In genomic region chr11:63920126-63920869, GRCh38 we compare ENCODE assay signal across 11 cellular contexts. TPM values are rescaled to one million over a fixed set of nuclear protein-coding genes. Genes with fewer than 3 reads are reported as not detected.
DNase-seq lines count a peak whose midpoint lies in the region; ATAC-seq, FAIRE-seq and TF ChIP-seq lines count a peak whose summit lies in the region.
"Had no signal": no experiment of that assay in that cellular context is flagged by ENCODE, and none has a peak within 500 bp of the region (broad histone marks: within the 10 kb centered on the region; RNA-seq: fewer than 3 reads in every experiment).

No MANE protein-coding gene starts in this region.

- no peaks in the 10 kb centered on the region for H3K27me3 ChIP-seq in body of pancreas

- intact Hi-C loops in body of pancreas (cut with DNase I): no loop called here

- H3K4me1 ChIP-seq in body of pancreas: peaks cover 52% of the 10 kb centered on the region

- DNase-seq in GM03348 (ENCODE audit: low spot score) (peak; percentile 75), body of pancreas (peak; percentile 74 to 91 (median 84)), iPS-NIHi11 (ENCODE audit: low spot score) (peak; percentile 77), putamen (ENCODE audit: low spot score) (peak; percentile 81), NCI-H1436 (lab: John Stamatoyannopoulos, UW) (no peak), urothelium cell line (ENCODE audit: low spot score) (no peak), NCI-H345 treated with DMSO at 0.1 percent for 48 hours (lab: John Stamatoyannopoulos, UW; ENCODE audit: unreplicated experiment) (no peak)
- DNase-seq: activated naive CD8-positive, alpha-beta T cell treated with anti-CD3 and anti-CD28 coated beads, Interleukin-2, amount 10 ng/mL, durations not matched to agents 7 days and 5 days had no signal

- no peak for TF ChIP-seq CTCF in body of pancreas (IDR thresholded peaks at IDR 0.05)

- no peak for TF ChIP-seq POLR2A in body of pancreas (IDR thresholded peaks at IDR 0.05)

- no peaks in the 10 kb centered on the region for H3K9me3 ChIP-seq in body of pancreas

- peak overlapping the region; percentile 19 to 67 (median 64) for H3K27ac ChIP-seq in body of pancreas
- H3K27ac ChIP-seq: KMS-11 had no signal

- no peak overlapping the region for H3K4me3 ChIP-seq in body of pancreas

- WGBS in body of pancreas, 2 donors: 10 to 17% methylated on average over 5 to 20 of the region's 21 CpGs

- no peak for FAIRE-seq in urothelium cell line (lab: Jason Lieb, UNC)

- H3K36me3 ChIP-seq in body of pancreas (replicated peaks in 1 of 2; ENCODE audit: insufficient read depth in 1 of 2, low read depth in 2 of 2): no peaks in the 10 kb centered on the region

- ATAC-seq in body of pancreas: peak; percentile 72
- no peak for ATAC-seq in HG03108 (IDR thresholded peaks at IDR 0.05; ENCODE audit: unreplicated experiment)

RNA-seq across cellular contexts. Expression of gene RCOR2, which starts 3.3 kb away (rescaled TPM):
- under 1 TPM; 0.26 to 0.33 TPM for total RNA-seq in body of pancreas
- total RNA-seq: mononuclear cell had no signal

RNA-seq across cellular contexts. Expression of gene NAA40, which starts 18.5 kb away (rescaled TPM):
- 10 to 100 TPM; 14.3 to 21.8 TPM for total RNA-seq in body of pancreas

RNA-seq across cellular contexts. Expression of gene COX8A, which starts 54.1 kb away (rescaled TPM):
- 100 to 1,000 TPM in 1 of 2 donors, 10 to 100 TPM in 1; 51.9 to 184 TPM for total RNA-seq in body of pancreas

Comparison
In these comparisons a context has a peak if more than half of its experiments do, and no peak if none do; other contexts are left out.
1. DNase-seq: peak in GM03348 (single experiment), body of pancreas (4 of 4), iPS-NIHi11 (single experiment) and putamen (single experiment); none in NCI-H1436 (single experiment), urothelium cell line (single experiment) and NCI-H345 treated with DMSO at 0.1 percent for 48 hours (single experiment).